ENCODE assay signal across 19 cellular contexts in the genomic region with DNA sequence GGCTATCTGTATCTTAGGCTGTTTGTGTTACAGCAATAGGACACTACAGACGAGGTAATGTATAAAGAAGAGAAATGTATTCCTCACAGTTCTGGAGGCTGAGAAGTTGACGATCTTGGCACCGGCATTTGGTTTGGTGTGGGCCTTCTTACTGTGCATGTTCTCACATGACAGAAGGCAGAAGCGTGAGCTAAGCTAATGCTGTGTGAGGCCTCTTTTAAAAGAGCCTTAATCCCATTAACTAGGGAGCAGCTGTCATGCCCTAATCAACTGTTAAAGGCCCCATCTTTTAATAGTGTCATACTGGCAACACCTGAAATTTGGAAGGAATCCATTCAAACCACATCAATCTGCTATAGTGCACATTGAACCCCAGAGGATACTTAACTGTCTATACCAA.
"Had no signal": no experiment of that assay in that cellular context is flagged by ENCODE, and none has a peak within 500 bp of the region (broad histone marks: within the 10 kb centered on the region; RNA-seq: fewer than 3 reads in every experiment).

No MANE protein-coding gene starts in this region.

- H3K36me3 ChIP-seq: adrenal gland, right lobe of liver, transverse colon, vagina had no signal

- H3K4me3 ChIP-seq: adrenal gland, coronary artery, right lobe of liver, smooth muscle cell, transverse colon, vagina had no signal

- DNase-seq: activated CD4-positive, alpha-beta T cell treated with anti-CD3 and anti-CD28 coated beads for 4 hours; activated CD8-positive, alpha-beta T cell treated with anti-CD3 and anti-CD28 coated beads for 36 hours; activated effector memory CD4-positive, alpha-beta T cell treated with Interleukin-2 at 50 U/mL for 16 hours; activated T-cell treated with anti-CD3 and anti-CD28 coated beads, Interleukin-2, amount 50 U/mL, for 4 hours; adrenal gland; foreskin melanocyte; head of caudate nucleus; immature natural killer cell; nephron progenitor cell; right lobe of liver; stimulated activated CD4-positive, alpha-beta T cell treated with anti-CD3 and anti-CD28 coated beads, Interleukin-4, amount 100 ng/mL, for 4 hours; stimulated activated CD8-positive, alpha-beta memory T cell treated with anti-CD3 and anti-CD28 coated beads, Interleukin-4, amount 100 ng/mL, for 48 hours; stimulated activated naive CD8-positive, alpha-beta T cell treated with anti-CD3 and anti-CD28 coated beads, Interleukin-15, Interleukin-2, amounts not matched to agents 100 U/mL and 50 U/mL, for 24 hours; transverse colon had no signal

- H3K9me3 Mint-ChIP-seq: activated CD8-positive, alpha-beta T cell treated with anti-CD3 and anti-CD28 coated beads for 36 hours; activated naive CD4-positive, alpha-beta T cell treated with anti-CD3 and anti-CD28 coated beads, Interleukin-2, amount 50 U/mL, for 24 hours; nephron progenitor cell; WTC11 had no signal

- H3K27me3 ChIP-seq: adrenal gland, right lobe of liver, transverse colon, vagina had no signal

- H3K4me1 ChIP-seq: adrenal gland, right lobe of liver, transverse colon, vagina had no signal

- H3K4me2 ChIP-seq: smooth muscle cell had no signal

- H3K36me3 Mint-ChIP-seq: activated naive CD4-positive, alpha-beta T cell treated with anti-CD3 and anti-CD28 coated beads, Interleukin-2, amount 50 U/mL, for 24 hours; immature natural killer cell; WTC11 had no signal

- H3K27me3 Mint-ChIP-seq: activated CD8-positive, alpha-beta T cell treated with anti-CD3 and anti-CD28 coated beads for 36 hours; activated naive CD4-positive, alpha-beta T cell treated with anti-CD3 and anti-CD28 coated beads, Interleukin-2, amount 50 U/mL, for 24 hours had no signal

- H3K27ac Mint-ChIP-seq: activated CD8-positive, alpha-beta T cell treated with anti-CD3 and anti-CD28 coated beads for 36 hours; activated naive CD4-positive, alpha-beta T cell treated with anti-CD3 and anti-CD28 coated beads, Interleukin-2, amount 50 U/mL, for 24 hours; immature natural killer cell; nephron progenitor cell; WTC11 had no signal

- H3K4me3 Mint-ChIP-seq: activated CD8-positive, alpha-beta T cell treated with anti-CD3 and anti-CD28 coated beads for 36 hours; activated naive CD4-positive, alpha-beta T cell treated with anti-CD3 and anti-CD28 coated beads, Interleukin-2, amount 50 U/mL, for 24 hours; activated T-cell treated with anti-CD3 and anti-CD28 coated beads, Interleukin-2, amount 50 U/mL, for 4 hours; immature natural killer cell; nephron progenitor cell; WTC11 had no signal

- H3K4me1 Mint-ChIP-seq: activated naive CD4-positive, alpha-beta T cell treated with anti-CD3 and anti-CD28 coated beads, Interleukin-2, amount 50 U/mL, for 24 hours; immature natural killer cell; nephron progenitor cell; WTC11 had no signal

- H3K9me3 ChIP-seq: adrenal gland, right lobe of liver, transverse colon, vagina had no signal

- H3K27ac ChIP-seq: adrenal gland, coronary artery, right lobe of liver, transverse colon, vagina had no signal
